ENCODE assay signal across 19 cellular contexts in genomic region chr9:126975327-126976059, GRCh38.
A peak's percentile ranks its signal among the peaks of the same experiment; 100 is the strongest.
DNase-seq lines count a peak whose midpoint lies in the region; ATAC-seq and TF ChIP-seq lines count a peak whose summit lies in the region.
"Had no signal": no experiment of that assay in that cellular context is flagged by ENCODE, and none has a peak within 500 bp of the region (broad histone marks: within the 10 kb centered on the region; RNA-seq: fewer than 3 reads in every experiment).

No MANE protein-coding gene starts in this region.

- no peaks in the 10 kb centered on the region for H3K27me3 Mint-ChIP-seq in Caco-2 (ENCODE audit: insufficient read depth, unreplicated experiment)

- H3K4me3 Mint-ChIP-seq in Caco-2 (ENCODE audit: unreplicated experiment), result no peak overlapping the region

- DNase-seq in Right ventricle myocardium superior (no peak), right atrium auricular region (ENCODE audit: low spot score) (no peak), ecto neural progenitor cell (ENCODE audit: low spot score) (peak; percentile 16), right cardiac atrium (no peak), spleen (no peak), Caco-2 (no peak), CD1c-positive myeloid dendritic cell (ENCODE audit: extremely low spot score) (no peak), adrenal gland (no peak)
- DNase-seq: 8988T, MG63, NCI-H1694 treated with DMSO at 0.1 percent for 48 hours, NCI-H2107, NCI-H2227 treated with DMSO at 0.1 percent for 48 hours, NCI-H510A, PC-9, RPMI8226, SIG-M5, SK-N-SH had no signal

- no peaks in the 10 kb centered on the region for H3K4me1 Mint-ChIP-seq in Caco-2 (ENCODE audit: low read depth, unreplicated experiment)

- TF ChIP-seq POLR2A in spleen (IDR thresholded peaks at IDR 0.05) (no peak), adrenal gland (IDR thresholded peaks at IDR 0.05) (no peak)

- BruUV-seq in Caco-2 (replicated peaks; lab: Mats Ljungman, UMichigan), result no TSS peak

- H3K27me3 ChIP-seq in right atrium auricular region (no peaks in the 10 kb centered on the region), right cardiac atrium (ENCODE audit: control insufficient read depth, insufficient read depth) (no peaks in the 10 kb centered on the region), spleen (replicated peaks in 1 of 7) (no peaks in the 10 kb centered on the region), Caco-2 (replicated peaks; ENCODE audit: control insufficient read depth, insufficient read depth, low read length) (no peaks in the 10 kb centered on the region), adrenal gland (no peaks in the 10 kb centered on the region)
- H3K27me3 ChIP-seq: MG63 had no signal

- peaks cover 7% of the 10 kb centered on the region for H3K36me3 Mint-ChIP-seq in Caco-2 (ENCODE audit: insufficient read depth, unreplicated experiment)

- H3K4me3 ChIP-seq in right atrium auricular region (no peak overlapping the region), right cardiac atrium (ENCODE audit: low read length) (no peak overlapping the region), spleen (no peak overlapping the region), Caco-2 (ENCODE audit: low read depth, low read length) (no peak overlapping the region), adrenal gland (no peak overlapping the region)
- H3K4me3 ChIP-seq: MG63, PC-9 had no signal

- H3K36me3 ChIP-seq in right atrium auricular region (no peaks in the 10 kb centered on the region), spleen (no peaks in the 10 kb centered on the region), Caco-2 (ENCODE audit: control insufficient read depth, insufficient read depth, low read length) (no peaks in the 10 kb centered on the region), adrenal gland (replicated peaks in 1 of 2) (no peaks in the 10 kb centered on the region)
- H3K36me3 ChIP-seq: MG63 had no signal

- TF ChIP-seq CTCF in right atrium auricular region (IDR thresholded peaks at IDR 0.05) (no peak), spleen (IDR thresholded peaks at IDR 0.05 in 8 of 11, conservative IDR thresholded peaks at IDR 0.05 in 3 of 11) (no peak), Caco-2 (IDR thresholded peaks at IDR 0.05; ENCODE audit: insufficient read depth in 1 of 2, low read depth in 1 of 2, low read length in 1 of 2, severe bottlenecking in 1 of 2, unreplicated experiment in 1 of 2) (no peak), adrenal gland (IDR thresholded peaks at IDR 0.05) (no peak)

- H3K27ac Mint-ChIP-seq in Caco-2 (ENCODE audit: unreplicated experiment), result no peak overlapping the region

- H3K9me3 Mint-ChIP-seq in Caco-2 (ENCODE audit: unreplicated experiment), result no peaks in the 10 kb centered on the region

- intact Hi-C loops in Right ventricle myocardium superior (cut with DNase I), result no loop called here
- intact Hi-C loops in right cardiac atrium (cut with DNase I), result no loop called here
- intact Hi-C loops in spleen (cut with DNase I; ENCODE audit: low total_unique reads), result no loop called here
- intact Hi-C loops in Caco-2 (cut with micrococcal nuclease; ENCODE audit: unreplicated experiment), result no loop called here
- intact Hi-C loops in adrenal gland (cut with DNase I), result no loop called here

- CTCF ChIA-PET in Caco-2 (lab: Charles Lee), result no interaction called here

- peak; percentile 25 for ATAC-seq in Right ventricle myocardium superior (ENCODE audit: poor library complexity)
- ATAC-seq in right cardiac atrium, result peak in 1 of 2 donors; percentile 37

- WGBS in right cardiac atrium, result 62% methylated on average over 8 of the region's 8 CpGs
- 64 to 77% (median 73%) methylated on average over 8 of the region's 8 CpGs for WGBS in spleen, 5 donors
- 63 to 73% (median 71%) methylated on average over 8 of the region's 8 CpGs for WGBS in adrenal gland, 4 donors

- H3K4me1 ChIP-seq in right atrium auricular region, result peaks cover 0 to 9% of the 10 kb centered on the region in 2 donors
- peaks cover 5% of the 10 kb centered on the region for H3K4me1 ChIP-seq in right cardiac atrium (ENCODE audit: control insufficient read depth, insufficient read depth, low read length)
- peaks cover 0 to 10% (median 1%) of the 10 kb centered on the region in 6 donors for H3K4me1 ChIP-seq in spleen
- H3K4me1 ChIP-seq in Caco-2, result no peaks in the 10 kb centered on the region
- H3K4me1 ChIP-seq in adrenal gland (replicated peaks in 1 of 2), result peaks cover 0 to 7% of the 10 kb centered on the region in 2 donors

- POLR2A ChIA-PET in Caco-2 (lab: Charles Lee), result no interaction called here

- H3K9me3 ChIP-seq in right atrium auricular region, result no peaks in the 10 kb centered on the region
- no peaks in the 10 kb centered on the region for H3K9me3 ChIP-seq in right cardiac atrium (ENCODE audit: control insufficient read depth, low read length)
- H3K9me3 ChIP-seq in spleen, result no peaks in the 10 kb centered on the region
- H3K9me3 ChIP-seq in Caco-2, result no peaks in the 10 kb centered on the region
- no peaks in the 10 kb centered on the region for H3K9me3 ChIP-seq in adrenal gland (replicated peaks in 1 of 3)
- H3K9me3 ChIP-seq: MG63, SK-N-SH had no signal

- H3K27ac ChIP-seq in right atrium auricular region (peak overlapping the region in 1 of 2 donors; percentile 40), right cardiac atrium (ENCODE audit: low read length) (peak overlapping the region; percentile 34), spleen (peak overlapping the region; percentile 42 to 80 (median 66)), adrenal gland (peak overlapping the region in 1 of 5 donors; percentile 7)
- H3K27ac ChIP-seq: C4-2B, PC-9 had no signal
